8 cellular contexts compared by ENCODE assay signal in the genomic region with DNA sequence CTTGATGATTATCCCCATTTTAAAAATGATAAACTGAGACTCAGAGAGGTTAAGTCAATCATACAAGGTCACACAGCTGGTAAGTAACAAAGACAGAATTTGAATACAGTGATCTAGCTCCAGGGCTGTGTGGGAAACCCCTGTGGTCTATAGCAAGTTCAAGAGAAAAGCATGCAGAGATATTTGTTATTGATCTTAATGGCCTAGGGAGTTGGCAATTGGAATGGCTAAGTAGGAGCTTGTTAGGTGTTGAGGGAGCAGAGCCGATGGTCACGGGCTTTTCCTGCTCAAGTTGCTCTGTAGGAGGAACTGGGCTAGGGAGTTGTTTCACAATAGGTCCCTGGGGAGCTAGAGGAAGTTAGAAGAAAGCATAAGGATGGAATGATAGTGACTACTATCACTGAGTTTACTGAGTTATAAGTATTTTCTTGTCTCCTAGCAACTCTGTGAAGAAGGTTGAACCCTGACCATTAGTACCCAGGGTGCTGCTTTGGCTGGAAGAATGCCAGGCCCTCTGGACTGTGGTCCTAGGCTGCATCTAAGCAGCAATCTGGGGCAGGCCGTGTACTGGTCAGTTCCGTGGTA. TPM values are rescaled to one million over a fixed set of nuclear protein-coding genes. Genes with fewer than 3 reads are reported as not detected.
DNase-seq lines count a peak whose midpoint lies in the region; ATAC-seq, FAIRE-seq and TF ChIP-seq lines count a peak whose summit lies in the region.

No MANE protein-coding gene starts in this region.

- H3K4me1 ChIP-seq in HepG2 (ENCODE audit: insufficient read depth, low read length) (peaks cover 20% of the 10 kb centered on the region), upper lobe of right lung (peaks cover 15% of the 10 kb centered on the region)

- H3K9me3 Mint-ChIP-seq in activated naive CD4-positive, alpha-beta T cell treated with anti-CD3 and anti-CD28 coated beads, Interleukin-2, amount 10 ng/mL, durations not matched to agents 7 days and 5 days: no peaks in the 10 kb centered on the region

- peak overlapping the region; percentile 87 for H3K27ac Mint-ChIP-seq in activated naive CD4-positive, alpha-beta T cell treated with anti-CD3 and anti-CD28 coated beads, Interleukin-2, amount 10 ng/mL, durations not matched to agents 7 days and 5 days

- peaks cover 39% of the 10 kb centered on the region for H3K4me1 Mint-ChIP-seq in activated naive CD4-positive, alpha-beta T cell treated with anti-CD3 and anti-CD28 coated beads, Interleukin-2, amount 10 ng/mL, durations not matched to agents 7 days and 5 days

- DNase-seq in AG08395 (ENCODE audit: low spot score) (peak; percentile 40), HepG2 (ENCODE audit: low spot score) (peak; percentile 39), upper lobe of right lung (no peak), GM10248 (ENCODE audit: extremely low spot score) (no peak), NCI-H524 treated with DMSO at 0.1 percent for 48 hours (lab: John Stamatoyannopoulos, UW) (no peak)
- DNase-seq in activated naive CD4-positive, alpha-beta T cell treated with anti-CD3 and anti-CD28 coated beads, Interleukin-2, amount 10 ng/mL, durations not matched to agents 7 days and 5 days: no peak

- ATAC-seq in GM18867 (IDR thresholded peaks at IDR 0.05; ENCODE audit: unreplicated experiment) (peak; percentile 54), HG03342 (IDR thresholded peaks at IDR 0.05; ENCODE audit: unreplicated experiment) (peak; percentile 86), HepG2 (peak; percentile 99), upper lobe of right lung (peak; percentile 87)

- H3K27me3 ChIP-seq in HepG2 (ENCODE audit: control insufficient read depth in 1 of 2, insufficient read depth in 2 of 2, low read length in 2 of 2): no peaks in the 10 kb centered on the region
- H3K27me3 ChIP-seq in upper lobe of right lung: no peaks in the 10 kb centered on the region

- CTCF ChIA-PET in activated naive CD4-positive, alpha-beta T cell treated with anti-CD3 and anti-CD28 coated beads, Interleukin-2, amount 10 ng/mL, durations not matched to agents 7 days and 5 days (lab: Charles Lee): interaction anchor here (1.0 to 4.1 kb wide), 2 partner anchors 24 to 30 kb away, joined by 4 to 18 read pairs; partner anchors contain the start of gene RNF125
- CTCF ChIA-PET in HepG2 (lab: Yijun Ruan, JAX; ENCODE audit: low intra/inter-chr PET ratio, low total read pairs) (no interaction called here), GM10248 (lab: Yijun Ruan, JAX) (interaction anchor here (1.0 to 1.1 kb wide), 2 partner anchors 18 to 26 kb away, joined by 3 to 5 read pairs; no protein-coding TSS in a partner anchor)

- H3K9me3 ChIP-seq in HepG2 (ENCODE audit: low read length) (no peaks in the 10 kb centered on the region), upper lobe of right lung (no peaks in the 10 kb centered on the region)

- H3K36me3 ChIP-seq in HepG2 (replicated peaks in 1 of 2; ENCODE audit: control insufficient read depth in 1 of 2, insufficient read depth in 2 of 2, low read length in 2 of 2) (no peaks in the 10 kb centered on the region), upper lobe of right lung (no peaks in the 10 kb centered on the region)

- peak overlapping the region; percentile 30 for H3K27ac ChIP-seq in HepG2 (ENCODE audit: extremely low read length, insufficient read depth, low read length)
- H3K27ac ChIP-seq in upper lobe of right lung: peak overlapping the region; percentile 28

- 0 out of 6 replicates have a peak overlapping the region, but pooled peaks of 1 of the 3 experiments have one; percentile 2 for H3K4me3 ChIP-seq in HepG2 (replicated peaks in 1 of 3; ENCODE audit: insufficient read depth in 1 of 3, low read depth in 2 of 3, low read length in 3 of 3)
- no peak overlapping the region for H3K4me3 ChIP-seq in upper lobe of right lung

- H3K36me3 Mint-ChIP-seq in activated naive CD4-positive, alpha-beta T cell treated with anti-CD3 and anti-CD28 coated beads, Interleukin-2, amount 10 ng/mL, durations not matched to agents 7 days and 5 days: peaks cover 47% of the 10 kb centered on the region

- no peak for TF ChIP-seq EP300 in HepG2 (IDR thresholded peaks at IDR 0.05; ENCODE audit: low read depth in 2 of 2, low read length in 2 of 2)
- no peak for TF ChIP-seq EP300 in HepG2 (CRISPR knock-in tag; IDR thresholded peaks at IDR 0.05; ENCODE audit: borderline replicate concordance)

- no peaks in the 10 kb centered on the region for H3K27me3 Mint-ChIP-seq in activated naive CD4-positive, alpha-beta T cell treated with anti-CD3 and anti-CD28 coated beads, Interleukin-2, amount 10 ng/mL, durations not matched to agents 7 days and 5 days

- no peak for TF ChIP-seq POLR2A in HepG2 (IDR thresholded peaks at IDR 0.05; ENCODE audit: insufficient read depth in 1 of 2, low read depth in 2 of 2, low read length in 2 of 2)

- TF ChIP-seq CTCF in HepG2 (CRISPR knock-in tag; IDR thresholded peaks at IDR 0.05) (no peak), upper lobe of right lung (IDR thresholded peaks at IDR 0.05) (no peak), GM10248 (IDR thresholded peaks at IDR 0.05; ENCODE audit: control extremely low read depth, extremely low read depth, low read depth, missing control alignments) (no peak)

- H4K20me1 ChIP-seq in HepG2 (ENCODE audit: insufficient read depth, low read length): no peaks in the 10 kb centered on the region

- BruUV-seq in HepG2 (replicated peaks; lab: Mats Ljungman, UMichigan): no TSS peak

- in situ Hi-C loops in HepG2 (cut with HindIII; ENCODE audit: extremely low pct_ligation_motif_present, low pct_unique_long_range_greater_than_20kb): no loop called here

- 0 out of 2 replicates have a peak overlapping the region, but pooled peaks have one; percentile 13 for H3K9ac ChIP-seq in HepG2 (ENCODE audit: insufficient read depth, low read depth, low read length)

- FAIRE-seq in HepG2 (lab: Jason Lieb, UNC): peak; percentile 51

- no peak for TF ChIP-seq RAD21 in HepG2 (CRISPR knock-in tag; IDR thresholded peaks at IDR 0.05)

- no peaks in the 10 kb centered on the region for H3K79me2 ChIP-seq in HepG2 (ENCODE audit: insufficient read depth, low read length)

- peak overlapping the region; percentile 49 for H3K4me2 ChIP-seq in HepG2 (ENCODE audit: low read depth, low read length)

- H2AFZ ChIP-seq in HepG2 (ENCODE audit: low read length): no peak overlapping the region

- intact Hi-C loops in HepG2 (cut with micrococcal nuclease; ENCODE audit: unreplicated experiment) (no loop called here), upper lobe of right lung (cut with DNase I) (no loop called here)

- no peak overlapping the region for H3K4me3 Mint-ChIP-seq in activated naive CD4-positive, alpha-beta T cell treated with anti-CD3 and anti-CD28 coated beads, Interleukin-2, amount 10 ng/mL, durations not matched to agents 7 days and 5 days

- POLR2A ChIA-PET in HepG2 (lab: Yijun Ruan, JAX) (interaction anchor here (0.6 kb wide), 1 partner anchor 333 kb away, joined by 4 read pairs; no protein-coding TSS in a partner anchor), GM10248 (lab: Yijun Ruan, JAX) (interaction anchor here (0.6 kb wide), 1 partner anchor 611 kb away, joined by 4 read pairs; no protein-coding TSS in a partner anchor)

- WGBS in HepG2 (ENCODE audit: low lambda C conversion rate): 25% methylated on average over 2 of the region's 4 CpGs

RNA-seq across cellular contexts. Expression of gene RNF125, which starts 30.0 kb away (rescaled TPM):
- total RNA-seq in HepG2 (2016; rRNA removed; fragmentation: Illumina TruSeq; extraction: Trizol) (0.58 and 1.3 TPM in 2 replicates), upper lobe of right lung (6.5 TPM)
- total RNA-seq in HepG2 (2016; cell fraction: cytosol; rRNA removed; fragmentation: Illumina TruSeq; extraction: Trizol; ENCODE audit: low read depth): 0.09 TPM in 1 of 2 replicates, not detected in the other
- total RNA-seq in HepG2 (2016; cell fraction: insoluble cytoplasmic fraction; rRNA removed; fragmentation: Illumina TruSeq; extraction: Trizol): 0.51 and 0.80 TPM in 2 replicates
- 0.28 and 0.62 TPM in 2 replicates for total RNA-seq in HepG2 (2016; cell fraction: membrane; rRNA removed; fragmentation: Illumina TruSeq; extraction: Trizol)
- 0.19 and 0.40 TPM in 2 replicates for total RNA-seq in HepG2 (2016; cell fraction: nucleus; rRNA removed; fragmentation: Illumina TruSeq; extraction: Trizol)
- polyA plus RNA-seq in HepG2 (2011; rRNA removed): 0.84 and 1.8 TPM in 2 replicates
- 0.48 and 0.85 TPM in 2 replicates for polyA plus RNA-seq in HepG2 (2011; cell fraction: cytosol; rRNA removed)
- polyA plus RNA-seq in HepG2 (2011; cell fraction: nucleus; rRNA removed): 0.45 and 0.68 TPM in 2 replicates
- 2.5 and 4.1 TPM in 2 replicates for polyA plus RNA-seq in HepG2 (2012)
- polyA plus RNA-seq in HepG2 (2016; cell fraction: cytosol; fragmentation: Illumina TruSeq; extraction: Trizol; ENCODE audit: low read depth): 0.02 and 0.08 TPM in 2 replicates
- 0.53 and 0.69 TPM in 2 replicates for polyA plus RNA-seq in HepG2 (2016; cell fraction: insoluble cytoplasmic fraction; fragmentation: Illumina TruSeq; extraction: Trizol; ENCODE audit: low read depth)
- 0.14 TPM in 2 replicates for polyA plus RNA-seq in HepG2 (2016; cell fraction: membrane; fragmentation: Illumina TruSeq; extraction: Trizol; ENCODE audit: low read depth)
- polyA plus RNA-seq in HepG2 (2016; cell fraction: nucleus; fragmentation: Illumina TruSeq; extraction: Trizol; ENCODE audit: insufficient read depth, low read depth): 0.45 and 0.85 TPM in 2 replicates
- polyA minus RNA-seq in HepG2 (2011; rRNA and poly(A)+ RNA removed; ENCODE audit: low replicate concordance): 1.5 and 6.9 TPM in 2 replicates
- 0.44 and 0.69 TPM in 2 replicates for polyA minus RNA-seq in HepG2 (2011; cell fraction: cytosol; rRNA and poly(A)+ RNA removed)
- 1.8 and 3.2 TPM in 2 replicates for polyA minus RNA-seq in HepG2 (2011; cell fraction: nucleus; rRNA and poly(A)+ RNA removed)

RNA-seq across cellular contexts. Expression of gene RNF138, which starts 43.1 kb away (rescaled TPM):
- total RNA-seq in HepG2 (2016; rRNA removed; fragmentation: Illumina TruSeq; extraction: Trizol) (33.6 and 44.8 TPM in 2 replicates), upper lobe of right lung (25.8 TPM)
- total RNA-seq in HepG2 (2016; cell fraction: cytosol; rRNA removed; fragmentation: Illumina TruSeq; extraction: Trizol; ENCODE audit: low read depth): 26.6 and 29.1 TPM in 2 replicates
- 38.1 and 50.2 TPM in 2 replicates for total RNA-seq in HepG2 (2016; cell fraction: insoluble cytoplasmic fraction; rRNA removed; fragmentation: Illumina TruSeq; extraction: Trizol)
- total RNA-seq in HepG2 (2016; cell fraction: membrane; rRNA removed; fragmentation: Illumina TruSeq; extraction: Trizol): 35.2 and 40.9 TPM in 2 replicates
- total RNA-seq in HepG2 (2016; cell fraction: nucleus; rRNA removed; fragmentation: Illumina TruSeq; extraction: Trizol): 14.5 and 18.4 TPM in 2 replicates
- polyA plus RNA-seq in HepG2 (2011; rRNA removed): 11.0 and 14.6 TPM in 2 replicates
- polyA plus RNA-seq in HepG2 (2011; cell fraction: cytosol; rRNA removed): 11.9 and 14.5 TPM in 2 replicates
- polyA plus RNA-seq in HepG2 (2011; cell fraction: nucleus; rRNA removed): 8.4 and 10.3 TPM in 2 replicates
- polyA plus RNA-seq in HepG2 (2012): 15.0 and 21.5 TPM in 2 replicates
- polyA plus RNA-seq in HepG2 (2016; cell fraction: cytosol; fragmentation: Illumina TruSeq; extraction: Trizol; ENCODE audit: low read depth): 8.5 and 9.4 TPM in 2 replicates
- 38.7 and 40.4 TPM in 2 replicates for polyA plus RNA-seq in HepG2 (2016; cell fraction: insoluble cytoplasmic fraction; fragmentation: Illumina TruSeq; extraction: Trizol; ENCODE audit: low read depth)
- polyA plus RNA-seq in HepG2 (2016; cell fraction: membrane; fragmentation: Illumina TruSeq; extraction: Trizol; ENCODE audit: low read depth): 14.3 and 18.4 TPM in 2 replicates
- polyA plus RNA-seq in HepG2 (2016; cell fraction: nucleus; fragmentation: Illumina TruSeq; extraction: Trizol; ENCODE audit: insufficient read depth, low read depth): 20.7 and 21.5 TPM in 2 replicates
- polyA minus RNA-seq in HepG2 (2011; rRNA and poly(A)+ RNA removed; ENCODE audit: low replicate concordance): 40.1 and 42.9 TPM in 2 replicates
- 30.0 and 36.7 TPM in 2 replicates for polyA minus RNA-seq in HepG2 (2011; cell fraction: cytosol; rRNA and poly(A)+ RNA removed)
- polyA minus RNA-seq in HepG2 (2011; cell fraction: nucleus; rRNA and poly(A)+ RNA removed): 16.7 and 21.9 TPM in 2 replicates

Comparison
In these comparisons a context has a peak if more than half of its experiments do, and no peak if none do; other contexts are left out.
1. DNase-seq: peak in AG08395 (single experiment) and HepG2 (single experiment); none in activated naive CD4-positive, alpha-beta T cell treated with anti-CD3 and anti-CD28 coated beads, Interleukin-2, amount 10 ng/mL, durations not matched to agents 7 days and 5 days (single experiment), upper lobe of right lung (single experiment), GM10248 (single experiment) and NCI-H524 treated with DMSO at 0.1 percent for 48 hours (single experiment).
2. Peak in every context shown above with its lines, with median percentiles within 50 percentile points of each other: ATAC-seq.